Comparison of ENCODE assay signal across 8 cellular contexts in genomic region chr7:143408686-143409551, GRCh38.
DNase-seq lines count a peak whose midpoint lies in the region; ATAC-seq lines count a peak whose summit lies in the region.

TSS of gene EPHA1 (minus strand) at chr7:143408856. CDS start at chr7:143408805, 51 bp downstream.

- peak; percentile 37 for ATAC-seq in activated naive CD8-positive, alpha-beta T cell treated with anti-CD3 and anti-CD28 coated beads, Interleukin-2, amount 50 U/mL, for 24 hours
- no peak for ATAC-seq in HG03039 (IDR thresholded peaks at IDR 0.05; ENCODE audit: unreplicated experiment)

- no peaks in the 10 kb centered on the region for H3K36me3 Mint-ChIP-seq in activated naive CD8-positive, alpha-beta T cell treated with anti-CD3 and anti-CD28 coated beads, Interleukin-2, amount 50 U/mL, for 24 hours (ENCODE audit: low read depth)

- peaks cover 53% of the 10 kb centered on the region for H3K4me1 Mint-ChIP-seq in activated naive CD8-positive, alpha-beta T cell treated with anti-CD3 and anti-CD28 coated beads, Interleukin-2, amount 50 U/mL, for 24 hours

- no peaks in the 10 kb centered on the region for H3K27me3 Mint-ChIP-seq in activated naive CD8-positive, alpha-beta T cell treated with anti-CD3 and anti-CD28 coated beads, Interleukin-2, amount 50 U/mL, for 24 hours

- peak within 1 kb of the TSS; percentile 80 for H3K4me3 Mint-ChIP-seq in activated naive CD8-positive, alpha-beta T cell treated with anti-CD3 and anti-CD28 coated beads, Interleukin-2, amount 50 U/mL, for 24 hours

- peak; percentile 64 for DNase-seq in SIG-M5 treated with dmso at 0.1 percent for 504 hours (lab: John Stamatoyannopoulos, UW; ENCODE audit: unreplicated experiment)
- DNase-seq in SIG-M5 (lab: John Stamatoyannopoulos, UW), result no peak
- peak; percentile 74 for DNase-seq in NCI-H748 (lab: John Stamatoyannopoulos, UW; ENCODE audit: unreplicated experiment)
- DNase-seq in activated naive CD8-positive, alpha-beta T cell treated with anti-CD3 and anti-CD28 coated beads, Interleukin-2, amount 50 U/mL, for 24 hours, result peak; percentile 35
- DNase-seq in iPS-NIHi11 (ENCODE audit: low spot score), result peak; percentile 95
- peak; percentile 31 for DNase-seq in stimulated activated CD8-positive, alpha-beta memory T cell treated with anti-CD3 and anti-CD28 coated beads, Interleukin-12 subunit alpha, Interleukin-12 subunit beta, amount 100 ng/mL, for 1 hour (ENCODE audit: low read depth)
- no peak for DNase-seq in NOMO-1 treated with dmso at 0.1 percent for 144 hours (lab: John Stamatoyannopoulos, UW; ENCODE audit: unreplicated experiment)

- H3K9me3 Mint-ChIP-seq in activated naive CD8-positive, alpha-beta T cell treated with anti-CD3 and anti-CD28 coated beads, Interleukin-2, amount 50 U/mL, for 24 hours, result no peaks in the 10 kb centered on the region

- H3K27ac Mint-ChIP-seq in activated naive CD8-positive, alpha-beta T cell treated with anti-CD3 and anti-CD28 coated beads, Interleukin-2, amount 50 U/mL, for 24 hours, result peak within 1 kb of the TSS; percentile 73

Comparison
In these comparisons a context has a peak if more than half of its experiments do, and no peak if none do; other contexts are left out.
1. DNase-seq: peak in SIG-M5 treated with dmso at 0.1 percent for 504 hours (single experiment), NCI-H748 (single experiment), activated naive CD8-positive, alpha-beta T cell treated with anti-CD3 and anti-CD28 coated beads, Interleukin-2, amount 50 U/mL, for 24 hours (single experiment), iPS-NIHi11 (single experiment) and stimulated activated CD8-positive, alpha-beta memory T cell treated with anti-CD3 and anti-CD28 coated beads, Interleukin-12 subunit alpha, Interleukin-12 subunit beta, amount 100 ng/mL, for 1 hour (single experiment); none in SIG-M5 (single experiment) and NOMO-1 treated with dmso at 0.1 percent for 144 hours (single experiment).